Comparison of ENCODE assay signal across 8 cellular contexts in genomic region chr12:8081228-8081920, GRCh38. TPM values are rescaled to one million over a fixed set of nuclear protein-coding genes. Genes with fewer than 3 reads are reported as not detected.
DNase-seq lines count a peak whose midpoint lies in the region; ATAC-seq and TF ChIP-seq lines count a peak whose summit lies in the region.

No MANE protein-coding gene starts in this region.

- H3K27me3 Mint-ChIP-seq in activated naive CD8-positive, alpha-beta T cell = no peaks in the 10 kb centered on the region

- peak overlapping the region; percentile 79 to 81 for H3K4me3 ChIP-seq in right atrium auricular region

- H3K4me1 Mint-ChIP-seq in activated naive CD8-positive, alpha-beta T cell (ENCODE audit: low read depth) = peaks cover 69% of the 10 kb centered on the region

- DNase-seq in NCI-H1105 (lab: John Stamatoyannopoulos, UW) (peak; percentile 15), right atrium auricular region (ENCODE audit: low spot score) (no peak), renal cortical epithelial cell (ENCODE audit: low read depth) (peak; percentile 10), COLO829 (ENCODE audit: low spot score) (no peak), SHP77 treated with DMSO at 0.1 percent for 48 hours (lab: John Stamatoyannopoulos, UW) (no peak)

- no peaks in the 10 kb centered on the region for H3K9me3 ChIP-seq in right atrium auricular region

- H3K4me3 Mint-ChIP-seq in activated naive CD8-positive, alpha-beta T cell = peak overlapping the region; percentile 100

- peak overlapping the region; percentile 95 to 97 for H3K27ac ChIP-seq in right atrium auricular region

- no peaks in the 10 kb centered on the region for H3K9me3 Mint-ChIP-seq in activated naive CD8-positive, alpha-beta T cell (ENCODE audit: low read depth)

- ATAC-seq in GM19043 (IDR thresholded peaks at IDR 0.05; ENCODE audit: low read depth, unreplicated experiment) (peak; percentile 15), HG03025 (IDR thresholded peaks at IDR 0.05; ENCODE audit: low FRiP score, unreplicated experiment) (no peak)

- peaks cover 3% of the 10 kb centered on the region for H3K36me3 Mint-ChIP-seq in activated naive CD8-positive, alpha-beta T cell

- no peak for TF ChIP-seq CTCF in right atrium auricular region (IDR thresholded peaks at IDR 0.05)

- H3K36me3 ChIP-seq in right atrium auricular region = no peaks in the 10 kb centered on the region

- peaks cover 0 to 32% of the 10 kb centered on the region in 2 donors for H3K4me1 ChIP-seq in right atrium auricular region

- H3K27ac Mint-ChIP-seq in activated naive CD8-positive, alpha-beta T cell = peak overlapping the region; percentile 95

- H3K27me3 ChIP-seq in right atrium auricular region = no peaks in the 10 kb centered on the region

RNA-seq across cellular contexts. Expression of gene NECAP1, which starts 0.7 kb away (rescaled TPM):
- 10 to 100 TPM; 25.4 to 37.9 TPM for total RNA-seq in right atrium auricular region
- total RNA-seq in renal cortical epithelial cell = 41.6 and 44.6 TPM in 2 replicates

RNA-seq across cellular contexts. Expression of gene C3AR1, which starts 15.2 kb away (rescaled TPM):
- total RNA-seq in right atrium auricular region (10 to 100 TPM in 1 of 2 donors, 1 to 10 TPM in 1; 3.4 to 10.6 TPM), renal cortical epithelial cell (0.17 and 0.30 TPM in 2 replicates)

RNA-seq across cellular contexts. Expression of gene CLEC4A, which starts 42.0 kb away (rescaled TPM):
- total RNA-seq in right atrium auricular region (under 1 TPM in 1 of 2 donors, not detected in 1; 0.67 TPM), renal cortical epithelial cell (0.35 TPM in 1 of 2 replicates, not detected in the other)

RNA-seq across cellular contexts. Expression of gene FOXJ2, which starts 48.9 kb away (rescaled TPM):
- total RNA-seq in right atrium auricular region (10 to 100 TPM; 19.9 to 22.1 TPM), renal cortical epithelial cell (5.0 and 8.2 TPM in 2 replicates)

Comparison
In these comparisons a context has a peak if more than half of its experiments do, and no peak if none do; other contexts are left out.
1. DNase-seq: peak in NCI-H1105 (single experiment) and renal cortical epithelial cell (single experiment); none in right atrium auricular region (single experiment), COLO829 (single experiment) and SHP77 treated with DMSO at 0.1 percent for 48 hours (single experiment).